In the genomic region with DNA sequence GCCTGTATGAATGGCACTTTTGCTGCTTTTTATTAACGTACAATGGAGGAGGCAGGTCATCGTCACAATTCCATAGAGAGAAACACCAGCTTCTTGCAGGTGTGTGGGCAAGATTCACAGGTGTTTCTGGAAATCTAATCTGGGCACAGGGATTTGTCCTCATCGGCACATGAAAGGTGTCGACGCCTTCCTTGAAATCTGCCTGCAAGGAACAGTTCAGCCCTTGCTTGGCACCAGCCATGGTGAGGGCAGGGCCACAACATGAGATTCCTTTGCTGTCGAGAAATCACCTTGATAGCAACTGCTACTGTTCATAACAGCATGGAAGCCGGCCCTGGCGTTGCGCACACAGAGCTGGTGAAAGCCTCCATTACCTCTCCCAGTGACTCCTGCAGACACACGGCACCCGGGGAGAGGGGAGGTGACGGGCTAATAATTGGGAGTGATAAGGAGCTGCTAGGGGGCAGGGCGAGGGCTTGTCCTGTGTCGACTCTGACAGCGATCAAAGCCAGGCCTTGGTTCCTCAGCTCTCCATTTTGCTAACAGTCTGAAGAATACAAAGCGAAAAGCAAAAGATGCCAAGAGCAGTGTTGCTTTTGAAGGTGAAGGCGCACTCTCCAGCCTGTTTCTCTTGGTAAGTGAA, we compare ENCODE assay signal across 1 cellular context.
TF ChIP-seq lines count a peak whose summit lies in the region.

No MANE protein-coding gene starts in this region.

TF ChIP-seq in IMR-90, 13 proteins besides CTCF, POLR2A, EP300 and RAD21:
- TF ChIP-seq, protein P1, sequence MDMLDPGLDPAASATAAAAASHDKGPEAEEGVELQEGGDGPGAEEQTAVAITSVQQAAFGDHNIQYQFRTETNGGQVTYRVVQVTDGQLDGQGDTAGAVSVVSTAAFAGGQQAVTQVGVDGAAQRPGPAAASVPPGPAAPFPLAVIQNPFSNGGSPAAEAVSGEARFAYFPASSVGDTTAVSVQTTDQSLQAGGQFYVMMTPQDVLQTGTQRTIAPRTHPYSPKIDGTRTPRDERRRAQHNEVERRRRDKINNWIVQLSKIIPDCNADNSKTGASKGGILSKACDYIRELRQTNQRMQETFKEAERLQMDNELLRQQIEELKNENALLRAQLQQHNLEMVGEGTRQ (IDR thresholded peaks at IDR 0.05; ENCODE audit: low read depth, low read length): no peak
- TF ChIP-seq BHLHE40 (IDR thresholded peaks at IDR 0.05; ENCODE audit: low read depth, low read length): no peak
TF ChIP-seq in IMR-90: peak in this region for 0.
